ENCODE assay signal across 14 cellular contexts in the genomic region with DNA sequence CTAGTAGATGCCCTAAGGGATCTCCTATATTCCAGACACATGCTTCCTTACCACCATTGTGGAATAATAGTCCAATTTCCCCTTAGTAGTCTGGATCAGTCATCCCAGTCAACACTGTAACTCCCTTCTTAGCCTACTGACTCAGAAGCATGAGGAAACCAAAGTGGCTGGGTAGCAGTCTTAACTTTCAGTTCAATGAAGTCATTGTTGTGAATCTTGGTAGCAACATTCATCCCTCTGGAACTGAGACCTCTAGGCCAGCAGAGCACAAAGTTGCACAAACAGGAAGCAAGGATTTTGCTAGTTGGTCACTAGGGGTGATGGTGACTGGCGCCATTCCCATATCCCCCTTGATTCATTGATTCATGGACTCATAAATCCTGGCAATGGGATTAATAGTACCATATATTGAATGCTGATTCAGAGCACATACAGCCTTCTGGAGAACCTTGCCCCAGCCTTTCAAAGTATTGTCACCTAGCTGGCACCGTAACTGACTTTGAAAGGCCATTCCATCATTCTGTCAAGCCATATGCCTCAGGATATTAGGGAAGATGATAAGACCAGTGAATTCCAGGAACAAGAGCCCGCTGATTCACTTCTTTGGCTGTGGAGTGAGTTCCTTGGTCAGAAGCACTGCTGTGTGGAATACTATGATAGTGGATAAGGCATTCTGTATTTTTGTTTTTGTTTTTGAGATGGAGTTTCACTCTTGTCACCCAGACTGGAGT. TPM values are rescaled to one million over a fixed set of nuclear protein-coding genes. Genes with fewer than 3 reads are reported as not detected.
DNase-seq lines count a peak whose midpoint lies in the region; ATAC-seq and TF ChIP-seq lines count a peak whose summit lies in the region.
"Had no signal": no experiment of that assay in that cellular context is flagged by ENCODE, and none has a peak within 500 bp of the region (broad histone marks: within the 10 kb centered on the region; RNA-seq: fewer than 3 reads in every experiment).

No MANE protein-coding gene starts in this region.

- H3K4me3 ChIP-seq in AG09309 (ENCODE audit: control insufficient read depth, low read depth, low read length) (no peak overlapping the region), brain microvascular endothelial cell (ENCODE audit: low read depth, low read length) (no peak overlapping the region), kidney epithelial cell (ENCODE audit: low read depth, low read length) (no peak overlapping the region)

- no peak overlapping the region for H3K27ac ChIP-seq in brain microvascular endothelial cell
- H3K27ac ChIP-seq: C4-2B had no signal

- no peak for TF ChIP-seq POLR2A in GM18505 (IDR thresholded peaks at IDR 0.05; ENCODE audit: borderline replicate concordance, extremely low read depth, insufficient read depth, insufficient read length)

- ATAC-seq in GM18907 (IDR thresholded peaks at IDR 0.05; ENCODE audit: unreplicated experiment), result no peak
- ATAC-seq in GM18520 (IDR thresholded peaks at IDR 0.05; ENCODE audit: unreplicated experiment), result no peak
- ATAC-seq in GM18505 (IDR thresholded peaks at IDR 0.05; ENCODE audit: unreplicated experiment), result no peak

- in situ Hi-C loops in brain microvascular endothelial cell (cut with HindIII; ENCODE audit: low pct_ligation_motif_present, low sequenced_read_pairs), result no loop called here
- in situ Hi-C loops in ACHN (cut with HindIII; ENCODE audit: low pct_ligation_motif_present, low pct_unique_long_range_greater_than_20kb, low sequenced_read_pairs), result no loop called here

- no peak for TF ChIP-seq CTCF in AG09309 (IDR thresholded peaks at IDR 0.05; ENCODE audit: control insufficient read depth, insufficient read depth, low read depth, low read length, missing control alignments)
- no peak for TF ChIP-seq CTCF in brain microvascular endothelial cell (IDR thresholded peaks at IDR 0.05; ENCODE audit: low read depth, low read length, missing control alignments)
- TF ChIP-seq CTCF in kidney epithelial cell (IDR thresholded peaks at IDR 0.05; ENCODE audit: insufficient read depth, low read length, poor library complexity, severe bottlenecking), result no peak

- peak; percentile 62 for DNase-seq in AG09309 (ENCODE audit: low read depth)
- peak; percentile 95 for DNase-seq in HT1080 (ENCODE audit: low read depth)
- DNase-seq in brain microvascular endothelial cell, result peak; percentile 32
- peak; percentile 69 for DNase-seq in kidney epithelial cell (ENCODE audit: low read depth)
- no peak for DNase-seq in ACHN
- DNase-seq: activated CD4-positive, alpha-beta memory T cell treated with anti-CD3 and anti-CD28 coated beads for 36 hours; activated naive CD4-positive, alpha-beta T cell treated with anti-CD3 and anti-CD28 coated beads for 36 hours; head of caudate nucleus; nucleus accumbens; SW 1271 had no signal

- no peaks in the 10 kb centered on the region for H3K27me3 ChIP-seq in brain microvascular endothelial cell (replicated peaks)
- no peaks in the 10 kb centered on the region for H3K27me3 ChIP-seq in kidney epithelial cell (ENCODE audit: control insufficient read depth, insufficient read depth, low read length)

- H3K36me3 ChIP-seq in brain microvascular endothelial cell (replicated peaks) (no peaks in the 10 kb centered on the region), kidney epithelial cell (ENCODE audit: control insufficient read depth, insufficient read depth, low read length) (no peaks in the 10 kb centered on the region)

RNA-seq across cellular contexts. Expression of a gene that starts 19.7 kb away (rescaled TPM):
- 106 and 121 TPM in 2 replicates for total RNA-seq in HT1080 (2014; rRNA removed; shearing (Covaris generic))
- 57.1 and 65.7 TPM in 2 replicates for polyA plus RNA-seq in HT1080 (2015; cell fraction: cytosol; rRNA removed)
- 88.6 and 89.7 TPM in 2 replicates for polyA plus RNA-seq in HT1080 (2015; cell fraction: nucleus; rRNA removed)
- 8.2 and 9.1 TPM in 2 replicates for total RNA-seq in kidney epithelial cell

RNA-seq across cellular contexts. Expression of a gene that starts 31.3 kb away (rescaled TPM):
- total RNA-seq in HT1080 (2014; rRNA removed; shearing (Covaris generic)), result 11.8 and 14.6 TPM in 2 replicates
- polyA plus RNA-seq in HT1080 (2015; cell fraction: cytosol; rRNA removed), result 20.9 and 26.9 TPM in 2 replicates
- 17.1 and 21.4 TPM in 2 replicates for polyA plus RNA-seq in HT1080 (2015; cell fraction: nucleus; rRNA removed)
- total RNA-seq in kidney epithelial cell, result 15.2 and 17.8 TPM in 2 replicates

Comparison
In these comparisons a context has a peak if more than half of its experiments do, and no peak if none do; other contexts are left out.
1. RNA of a gene that starts 19.7 kb away (total RNA-seq): 106 to 121 TPM in HT1080; 8.2 to 9.1 TPM in kidney epithelial cell; every median in the first group is over 10 times any median in the second.